Comparison of ENCODE assay signal across 24 cellular contexts in genomic region chr10:80274396-80275134, GRCh38. TPM values are rescaled to one million over a fixed set of nuclear protein-coding genes. Genes with fewer than 3 reads are reported as not detected.
A peak's percentile ranks its signal among the peaks of the same experiment; 100 is the strongest.
DNase-seq lines count a peak whose midpoint lies in the region; ATAC-seq and TF ChIP-seq lines count a peak whose summit lies in the region.
"Had no signal": no experiment of that assay in that cellular context is flagged by ENCODE, and none has a peak within 500 bp of the region (broad histone marks: within the 10 kb centered on the region; RNA-seq: fewer than 3 reads in every experiment).

No MANE protein-coding gene starts in this region.

- H3K36me3 ChIP-seq in colonic mucosa (no peaks in the 10 kb centered on the region), endodermal cell (ENCODE audit: control insufficient read depth, insufficient read depth, low read length) (no peaks in the 10 kb centered on the region), right lobe of liver (peaks cover 0 to 84% (median 44%) of the 10 kb centered on the region in 4 donors)
- H3K36me3 ChIP-seq: BLaER1 treated with 17β-estradiol and CSF1 and Interleukin-3, amounts not matched to agents 10 nM and 100 nM; SJSA1 had no signal

- WGBS in endodermal cell (ENCODE audit: insufficient coverage in 1 of 2, insufficient read length in 1 of 2), 2 experiments, result 92 to 97% methylated on average over 10 to 18 of the region's 18 CpGs
- 53% methylated on average over 3 of the region's 18 CpGs for WGBS in right lobe of liver (ENCODE audit: insufficient coverage, low coverage, low lambda C conversion rate, missing lambda C conversion rate)

- H3K4me3 Mint-ChIP-seq in endodermal cell (no peak overlapping the region), osteocyte (ENCODE audit: unreplicated experiment) (no peak overlapping the region)
- H3K4me3 Mint-ChIP-seq: CD4-positive, alpha-beta T cell had no signal

- H3K27me3 ChIP-seq in colonic mucosa (no peaks in the 10 kb centered on the region), endodermal cell (ENCODE audit: control insufficient read depth, insufficient read depth, low read length, poor library complexity, severe bottlenecking) (no peaks in the 10 kb centered on the region), right lobe of liver (no peaks in the 10 kb centered on the region)
- H3K27me3 ChIP-seq: BLaER1 treated with 17β-estradiol and CSF1 and Interleukin-3, amounts not matched to agents 10 nM and 100 nM; SJSA1 had no signal

- H3K27ac Mint-ChIP-seq in endodermal cell (no peak overlapping the region), osteocyte (ENCODE audit: unreplicated experiment) (no peak overlapping the region)
- H3K27ac Mint-ChIP-seq: CD4-positive, alpha-beta T cell had no signal

- H3K4me1 Mint-ChIP-seq in endodermal cell (peaks cover 5% of the 10 kb centered on the region), osteocyte (ENCODE audit: unreplicated experiment) (no peaks in the 10 kb centered on the region)

- no peak overlapping the region for H3K27ac ChIP-seq in colonic mucosa
- no peak overlapping the region for H3K27ac ChIP-seq in endodermal cell (ENCODE audit: low read depth, low read length)
- H3K27ac ChIP-seq in right lobe of liver, result peak overlapping the region in 1 of 3 donors; percentile 73
- H3K27ac ChIP-seq: BLaER1 treated with 17β-estradiol and CSF1 and Interleukin-3, amounts not matched to agents 10 nM and 100 nM; HL-60; PC-9; SJSA1 had no signal

- in situ Hi-C loops in GM13977 (cut with MboI; ENCODE audit: low pct_unique_long_range_greater_than_20kb, low sequenced_read_pairs, unreplicated experiment), result no loop called here

- no peak for TF ChIP-seq CTCF in colonic mucosa (IDR thresholded peaks at IDR 0.05)
- no peak for TF ChIP-seq CTCF in endodermal cell (conservative IDR thresholded peaks at IDR 0.05)
- TF ChIP-seq CTCF in right lobe of liver (IDR thresholded peaks at IDR 0.05), result no peak
- TF ChIP-seq CTCF in osteocyte (IDR thresholded peaks at IDR 0.05), result no peak
- TF ChIP-seq CTCF in GM13977 (IDR thresholded peaks at IDR 0.05; ENCODE audit: extremely low read depth, insufficient read depth, missing control alignments), result no peak

- ATAC-seq in right lobe of liver, result no peak
- no peak for ATAC-seq in HG03280 (IDR thresholded peaks at IDR 0.05; ENCODE audit: unreplicated experiment)
- ATAC-seq: A549, HCT116, Right ventricle myocardium inferior had no signal

- H3K9me3 ChIP-seq in colonic mucosa (no peaks in the 10 kb centered on the region), endodermal cell (ENCODE audit: control insufficient read depth, low read length) (no peaks in the 10 kb centered on the region), right lobe of liver (no peaks in the 10 kb centered on the region)
- H3K9me3 ChIP-seq: A549; BLaER1 treated with 17β-estradiol and CSF1 and Interleukin-3, amounts not matched to agents 10 nM and 100 nM; Caco-2; SJSA1 had no signal

- H3K4me1 ChIP-seq in colonic mucosa (no peaks in the 10 kb centered on the region), endodermal cell (ENCODE audit: control insufficient read depth, insufficient read depth, low read length) (peaks cover 5% of the 10 kb centered on the region), right lobe of liver (peaks cover 0 to 72% (median 23%) of the 10 kb centered on the region in 4 donors)
- H3K4me1 ChIP-seq: SJSA1 had no signal

- no peak for TF ChIP-seq POLR2A in right lobe of liver (IDR thresholded peaks at IDR 0.05)

- intact Hi-C loops in colonic mucosa (cut with DNase I), result no loop called here
- intact Hi-C loops in right lobe of liver (cut with DNase I), result no loop called here

- H3K36me3 Mint-ChIP-seq in endodermal cell (ENCODE audit: low read depth), result no peaks in the 10 kb centered on the region
- H3K36me3 Mint-ChIP-seq in osteocyte (ENCODE audit: unreplicated experiment), result no peaks in the 10 kb centered on the region

- DNase-seq in colonic mucosa (peak; percentile 13), endodermal cell (peak; percentile 36), right lobe of liver (peak in 2 of 3 donors; percentile 20 to 54), osteocyte (ENCODE audit: extremely low spot score, unreplicated experiment) (peak; percentile 70), GM13977 (ENCODE audit: low spot score) (no peak)
- DNase-seq in activated effector memory CD4-positive, alpha-beta T cell treated with Interleukin-2 at 50 U/mL for 16 hours, result no peak
- DNase-seq: AML-193; Caco-2; CD4-positive, alpha-beta T cell; NCI-H1048; NCI-H1417; NCI-H1694; NCI-H2029 treated with DMSO at 0.1 percent for 48 hours; NCI-H2227 treated with DMSO at 0.1 percent for 48 hours; NCI-H526 treated with DMSO at 0.1 percent for 48 hours; PC-9 had no signal

- H3K9ac ChIP-seq in colonic mucosa (ENCODE audit: low read depth in 2 of 2, low read length in 2 of 2) (no peak overlapping the region), endodermal cell (ENCODE audit: extremely low read depth, low read length, poor library complexity, severe bottlenecking) (no peak overlapping the region)
- H3K9ac ChIP-seq: BLaER1 treated with 17β-estradiol and CSF1 and Interleukin-3, amounts not matched to agents 10 nM and 100 nM had no signal

- peaks cover 3% of the 10 kb centered on the region for H3K27me3 Mint-ChIP-seq in endodermal cell (ENCODE audit: insufficient read depth)
- H3K27me3 Mint-ChIP-seq in osteocyte (ENCODE audit: unreplicated experiment), result peaks cover 15% of the 10 kb centered on the region
- H3K27me3 Mint-ChIP-seq: CD4-positive, alpha-beta T cell had no signal

- H3K9me3 Mint-ChIP-seq in endodermal cell (no peaks in the 10 kb centered on the region), osteocyte (ENCODE audit: unreplicated experiment) (no peaks in the 10 kb centered on the region)

- no peak overlapping the region for H3K4me3 ChIP-seq in colonic mucosa
- no peak overlapping the region for H3K4me3 ChIP-seq in endodermal cell (ENCODE audit: low read length)
- H3K4me3 ChIP-seq in right lobe of liver, result no peak overlapping the region
- H3K4me3 ChIP-seq: A549; BLaER1 treated with 17β-estradiol and CSF1 and Interleukin-3, amounts not matched to agents 10 nM and 100 nM; PC-9; SJSA1 had no signal

RNA-seq across cellular contexts. Expression of gene MAT1A, which starts 14.9 kb away (rescaled TPM):
- 1 to 10 TPM; 1.4 to 1.8 TPM for total RNA-seq in colonic mucosa
- under 1 TPM; 0.53 to 0.58 TPM for total RNA-seq in endodermal cell
- polyA plus RNA-seq in endodermal cell (2013, experiment 1 of 2), result 0.07 TPM
- polyA plus RNA-seq in endodermal cell (2013, experiment 2 of 2), result 0.08 TPM
- total RNA-seq in right lobe of liver, result 1,000 to 10,000 TPM in 2 of 6 experiments, 100 to 1,000 TPM in 4; 430 to 1,200 (median 741) TPM
- total RNA-seq in osteocyte, result not detected in 2 replicates
- total RNA-seq: CD4-positive, alpha-beta T cell; PC-9; RPMI7951; SJSA1 had no signal

Comparison
In these comparisons a context has a peak if more than half of its experiments do, and no peak if none do; other contexts are left out.
1. DNase-seq: peak in colonic mucosa (single experiment), endodermal cell (single experiment), right lobe of liver (2 of 3) and osteocyte (single experiment); none in GM13977 (single experiment) and activated effector memory CD4-positive, alpha-beta T cell treated with Interleukin-2 at 50 U/mL for 16 hours (single experiment).
2. RNA of gene MAT1A, which starts 14.9 kb away (total RNA-seq): 430 to 1,200 TPM in right lobe of liver; 1.4 to 1.8 TPM in colonic mucosa, 0.53 to 0.58 TPM in endodermal cell and not detected in osteocyte; every median in the first group is over 100 times any median in the second.